Comparison of ENCODE assay signal across 2 cellular contexts in genomic region chr12:21129906-21130305, GRCh38.
TF ChIP-seq lines count a peak whose summit lies in the region.

No MANE protein-coding gene starts in this region.

TF ChIP-seq in liver, 16 proteins besides CTCF, POLR2A, EP300 and RAD21 (continued from another document):
- TF ChIP-seq, protein P1, sequence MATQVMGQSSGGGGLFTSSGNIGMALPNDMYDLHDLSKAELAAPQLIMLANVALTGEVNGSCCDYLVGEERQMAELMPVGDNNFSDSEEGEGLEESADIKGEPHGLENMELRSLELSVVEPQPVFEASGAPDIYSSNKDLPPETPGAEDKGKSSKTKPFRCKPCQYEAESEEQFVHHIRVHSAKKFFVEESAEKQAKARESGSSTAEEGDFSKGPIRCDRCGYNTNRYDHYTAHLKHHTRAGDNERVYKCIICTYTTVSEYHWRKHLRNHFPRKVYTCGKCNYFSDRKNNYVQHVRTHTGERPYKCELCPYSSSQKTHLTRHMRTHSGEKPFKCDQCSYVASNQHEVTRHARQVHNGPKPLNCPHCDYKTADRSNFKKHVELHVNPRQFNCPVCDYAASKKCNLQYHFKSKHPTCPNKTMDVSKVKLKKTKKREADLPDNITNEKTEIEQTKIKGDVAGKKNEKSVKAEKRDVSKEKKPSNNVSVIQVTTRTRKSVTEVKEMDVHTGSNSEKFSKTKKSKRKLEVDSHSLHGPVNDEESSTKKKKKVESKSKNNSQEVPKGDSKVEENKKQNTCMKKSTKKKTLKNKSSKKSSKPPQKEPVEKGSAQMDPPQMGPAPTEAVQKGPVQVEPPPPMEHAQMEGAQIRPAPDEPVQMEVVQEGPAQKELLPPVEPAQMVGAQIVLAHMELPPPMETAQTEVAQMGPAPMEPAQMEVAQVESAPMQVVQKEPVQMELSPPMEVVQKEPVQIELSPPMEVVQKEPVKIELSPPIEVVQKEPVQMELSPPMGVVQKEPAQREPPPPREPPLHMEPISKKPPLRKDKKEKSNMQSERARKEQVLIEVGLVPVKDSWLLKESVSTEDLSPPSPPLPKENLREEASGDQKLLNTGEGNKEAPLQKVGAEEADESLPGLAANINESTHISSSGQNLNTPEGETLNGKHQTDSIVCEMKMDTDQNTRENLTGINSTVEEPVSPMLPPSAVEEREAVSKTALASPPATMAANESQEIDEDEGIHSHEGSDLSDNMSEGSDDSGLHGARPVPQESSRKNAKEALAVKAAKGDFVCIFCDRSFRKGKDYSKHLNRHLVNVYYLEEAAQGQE (IDR thresholded peaks at IDR 0.05) = no peak
- TF ChIP-seq TAF1 (conservative IDR thresholded peaks at IDR 0.05) (no peak), SP1 (IDR thresholded peaks at IDR 0.05) (no peak), HNF4A (conservative IDR thresholded peaks at IDR 0.05) (no peak), HNF4G (IDR thresholded peaks at IDR 0.05) (no peak), EGR1 (IDR thresholded peaks at IDR 0.05; ENCODE audit: low read depth in 2 of 2) (no peak), ZBTB33 (IDR thresholded peaks at IDR 0.05) (no peak), GABPA (IDR thresholded peaks at IDR 0.05 in 1 of 2, conservative IDR thresholded peaks at IDR 0.05 in 1 of 2) (no peak), RXRA (IDR thresholded peaks at IDR 0.05) (no peak), MAX (IDR thresholded peaks at IDR 0.05) (no peak)

TF ChIP-seq in HepG2, 621 proteins besides CTCF, POLR2A, EP300 and RAD21 (continued from another document):
- TF ChIP-seq, protein P2, sequence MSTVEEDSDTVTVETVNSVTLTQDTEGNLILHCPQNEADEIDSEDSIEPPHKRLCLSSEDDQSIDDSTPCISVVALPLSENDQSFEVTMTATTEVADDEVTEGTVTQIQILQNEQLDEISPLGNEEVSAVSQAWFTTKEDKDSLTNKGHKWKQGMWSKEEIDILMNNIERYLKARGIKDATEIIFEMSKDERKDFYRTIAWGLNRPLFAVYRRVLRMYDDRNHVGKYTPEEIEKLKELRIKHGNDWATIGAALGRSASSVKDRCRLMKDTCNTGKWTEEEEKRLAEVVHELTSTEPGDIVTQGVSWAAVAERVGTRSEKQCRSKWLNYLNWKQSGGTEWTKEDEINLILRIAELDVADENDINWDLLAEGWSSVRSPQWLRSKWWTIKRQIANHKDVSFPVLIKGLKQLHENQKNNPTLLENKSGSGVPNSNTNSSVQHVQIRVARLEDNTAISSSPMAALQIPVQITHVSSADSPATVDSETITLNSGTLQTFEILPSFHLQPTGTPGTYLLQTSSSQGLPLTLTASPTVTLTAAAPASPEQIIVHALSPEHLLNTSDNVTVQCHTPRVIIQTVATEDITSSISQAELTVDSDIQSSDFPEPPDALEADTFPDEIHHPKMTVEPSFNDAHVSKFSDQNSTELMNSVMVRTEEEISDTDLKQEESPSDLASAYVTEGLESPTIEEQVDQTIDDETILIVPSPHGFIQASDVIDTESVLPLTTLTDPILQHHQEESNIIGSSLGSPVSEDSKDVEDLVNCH (CRISPR knock-in tag; IDR thresholded peaks at IDR 0.05) = no peak
- TF ChIP-seq DR1 (CRISPR knock-in tag; IDR thresholded peaks at IDR 0.05) = no peak
- no peak for TF ChIP-seq ZNF614 (CRISPR knock-in tag; IDR thresholded peaks at IDR 0.05; ENCODE audit: borderline replicate concordance)
- TF ChIP-seq TAF15 (IDR thresholded peaks at IDR 0.05; ENCODE audit: low read depth, low read length, poor library complexity, severe bottlenecking) = no peak
- TF ChIP-seq ZNF24 (IDR thresholded peaks at IDR 0.05) = no peak
- TF ChIP-seq ZKSCAN5 (CRISPR knock-in tag; IDR thresholded peaks at IDR 0.05) = no peak
- no peak for TF ChIP-seq FOXM1 (CRISPR knock-in tag; IDR thresholded peaks at IDR 0.05)
- TF ChIP-seq GLI4 (CRISPR knock-in tag; IDR thresholded peaks at IDR 0.05; ENCODE audit: borderline replicate concordance) = no peak
- no peak for TF ChIP-seq HIVEP1 (CRISPR knock-in tag; IDR thresholded peaks at IDR 0.05)
- TF ChIP-seq ZNF709 (CRISPR knock-in tag; IDR thresholded peaks at IDR 0.05) = no peak
- no peak for TF ChIP-seq RARG (CRISPR knock-in tag; IDR thresholded peaks at IDR 0.05; ENCODE audit: low read depth)
- TF ChIP-seq TGIF2 (CRISPR knock-in tag; IDR thresholded peaks at IDR 0.05) = no peak
- TF ChIP-seq WIZ (CRISPR knock-in tag; IDR thresholded peaks at IDR 0.05) = no peak
- no peak for TF ChIP-seq ZNF333 (CRISPR knock-in tag; IDR thresholded peaks at IDR 0.05; ENCODE audit: borderline replicate concordance)
- TF ChIP-seq HINFP (CRISPR knock-in tag; IDR thresholded peaks at IDR 0.05; ENCODE audit: low read depth) = no peak
